ENCODE assay signal across 23 cellular contexts in genomic region chr16:54056921-54057320, GRCh38.
"Had no signal": no experiment of that assay in that cellular context is flagged by ENCODE, and none has a peak within 500 bp of the region (broad histone marks: within the 10 kb centered on the region; RNA-seq: fewer than 3 reads in every experiment).

No MANE protein-coding gene starts in this region.

- H3K9ac ChIP-seq: KMS-11, SK-N-SH had no signal

- DNase-seq: IMR-90, NCI-H1092, NCI-H1105 treated with DMSO at 0.1 percent for 48 hours, NCI-H1417 treated with DMSO at 0.1 percent for 48 hours, NCI-H146, NCI-H187, NCI-H2029, NCI-H2081 treated with DMSO at 0.1 percent for 48 hours, NCI-H2171, NCI-H226, NCI-H446, NCI-H510A, NCI-H524 treated with DMSO at 0.1 percent for 48 hours, NCI-H69, NCI-H774, Right ventricle myocardium superior, RPMI8226, SK-N-SH, SW 1271, T-cell had no signal

- H3K9me3 ChIP-seq: SK-N-SH had no signal

- FAIRE-seq: HepG2, RCC 7860 had no signal

- H3K27ac ChIP-seq: KMS-11 had no signal

- H3K4me2 ChIP-seq: KMS-11, SK-N-SH had no signal

- ATAC-seq: HepG2, T-cell had no signal
